ENCODE assay signal across 17 cellular contexts in genomic region chr4:63563288-63564014, GRCh38.
DNase-seq lines count a peak whose midpoint lies in the region; ATAC-seq, FAIRE-seq and TF ChIP-seq lines count a peak whose summit lies in the region.
"Had no signal": no experiment of that assay in that cellular context is flagged by ENCODE, and none has a peak within 500 bp of the region (broad histone marks: within the 10 kb centered on the region; RNA-seq: fewer than 3 reads in every experiment).

No MANE protein-coding gene starts in this region.

- CTCF ChIA-PET in CD4-positive, alpha-beta memory T cell (lab: Charles Lee; ENCODE audit: partially characterized antibody), result no interaction called here

- no peak overlapping the region for H3K27ac ChIP-seq in hepatocyte
- no peak overlapping the region for H3K27ac ChIP-seq in CD4-positive, alpha-beta memory T cell (ENCODE audit: low read depth, low read length)
- H3K27ac ChIP-seq: PC-9, skin epidermis, upper lobe of right lung had no signal

- no peaks in the 10 kb centered on the region for H3K4me1 ChIP-seq in hepatocyte (ENCODE audit: insufficient read depth)
- H3K4me1 ChIP-seq in CD4-positive, alpha-beta memory T cell (ENCODE audit: insufficient read depth, low read length), result no peaks in the 10 kb centered on the region
- H3K4me1 ChIP-seq: upper lobe of right lung had no signal

- ATAC-seq in HG03066 (IDR thresholded peaks at IDR 0.05; ENCODE audit: low read depth, unreplicated experiment), result peak; percentile 73
- no peak for ATAC-seq in stimulated activated memory B cell treated with anti-CD40 and anti-IgM and Interleukin-4, amounts not matched to agents 10 μg/mL and 1 μg/mL and 100 μg/mL, for 72 hours
- ATAC-seq: upper lobe of right lung had no signal

- no peak overlapping the region for H2AFZ ChIP-seq in hepatocyte
- H2AFZ ChIP-seq: PC-9 had no signal

- 51% methylated on average over 4 of the region's 4 CpGs for WGBS in hepatocyte (ENCODE audit: low lambda C conversion rate, missing lambda C conversion rate)

- no peaks in the 10 kb centered on the region for H4K20me1 ChIP-seq in hepatocyte (ENCODE audit: insufficient read depth, poor library complexity, severe bottlenecking)

- no peaks in the 10 kb centered on the region for H3K79me2 ChIP-seq in hepatocyte

- H3K36me3 ChIP-seq in hepatocyte (replicated peaks; ENCODE audit: insufficient read depth, low read depth), result no peaks in the 10 kb centered on the region
- no peaks in the 10 kb centered on the region for H3K36me3 ChIP-seq in CD4-positive, alpha-beta memory T cell (ENCODE audit: insufficient read depth, low read length)
- H3K36me3 ChIP-seq: upper lobe of right lung had no signal

- no peaks in the 10 kb centered on the region for H3K4me1 Mint-ChIP-seq in stimulated activated memory B cell treated with anti-CD40 and anti-IgM and Interleukin-4, amounts not matched to agents 10 μg/mL and 1 μg/mL and 100 μg/mL, for 72 hours
- H3K4me1 Mint-ChIP-seq in CD4-positive, alpha-beta memory T cell, result no peaks in the 10 kb centered on the region
- H3K4me1 Mint-ChIP-seq: B cell had no signal

- no peak for FAIRE-seq in D721Med (lab: Jason Lieb, UNC)
- FAIRE-seq: endometrium, TTC549 had no signal

- POLR2A ChIA-PET in CD4-positive, alpha-beta memory T cell (lab: Charles Lee; ENCODE audit: partially characterized antibody), result no interaction called here

- intact Hi-C loops in CD4-positive, alpha-beta memory T cell (cut with micrococcal nuclease), result no loop called here
- intact Hi-C loops in posterior vena cava (cut with DNase I), result no loop called here

- no peak overlapping the region for H3K4me3 ChIP-seq in hepatocyte
- H3K4me3 ChIP-seq in CD4-positive, alpha-beta memory T cell (ENCODE audit: low read length in 2 of 2), result no peak overlapping the region
- H3K4me3 ChIP-seq: PC-9, skin epidermis, upper lobe of right lung had no signal

- H3K9me2 ChIP-seq in hepatocyte (replicated peaks; ENCODE audit: insufficient read depth), result no peaks in the 10 kb centered on the region

- H3K9me3 Mint-ChIP-seq in stimulated activated memory B cell treated with anti-CD40 and anti-IgM and Interleukin-4, amounts not matched to agents 10 μg/mL and 1 μg/mL and 100 μg/mL, for 72 hours, result peaks cover 11% of the 10 kb centered on the region
- H3K9me3 Mint-ChIP-seq in CD4-positive, alpha-beta memory T cell, result peaks cover 1 to 26% (median 16%) of the 10 kb centered on the region in 8 donors

- H3K4me2 ChIP-seq in hepatocyte, result no peak overlapping the region
- H3K4me2 ChIP-seq: PC-9 had no signal

- TF ChIP-seq CTCF in D721Med (IDR thresholded peaks at IDR 0.05; ENCODE audit: insufficient read depth, missing control alignments) (peak; percentile 23), hepatocyte (IDR thresholded peaks at IDR 0.05; ENCODE audit: poor library complexity) (peak; percentile 52)

- no peaks in the 10 kb centered on the region for H3K9me3 ChIP-seq in hepatocyte (ENCODE audit: low read depth)
- no peaks in the 10 kb centered on the region for H3K9me3 ChIP-seq in CD4-positive, alpha-beta memory T cell (ENCODE audit: control insufficient read depth in 1 of 2, low read length in 2 of 2)
- H3K9me3 ChIP-seq: upper lobe of right lung had no signal

- no peaks in the 10 kb centered on the region for H3K27me3 ChIP-seq in hepatocyte
- no peaks in the 10 kb centered on the region for H3K27me3 ChIP-seq in CD4-positive, alpha-beta memory T cell (ENCODE audit: insufficient read depth, low read length)
- H3K27me3 ChIP-seq: upper lobe of right lung had no signal

- H3K27ac Mint-ChIP-seq in stimulated activated memory B cell treated with anti-CD40 and anti-IgM and Interleukin-4, amounts not matched to agents 10 μg/mL and 1 μg/mL and 100 μg/mL, for 72 hours, result no peak overlapping the region
- no peak overlapping the region for H3K27ac Mint-ChIP-seq in CD4-positive, alpha-beta memory T cell
- H3K27ac Mint-ChIP-seq: B cell had no signal

- no peak overlapping the region for H3K4me3 Mint-ChIP-seq in stimulated activated memory B cell treated with anti-CD40 and anti-IgM and Interleukin-4, amounts not matched to agents 10 μg/mL and 1 μg/mL and 100 μg/mL, for 72 hours
- H3K4me3 Mint-ChIP-seq in CD4-positive, alpha-beta memory T cell, result no peak overlapping the region
- H3K4me3 Mint-ChIP-seq: B cell had no signal

- H3K27me3 Mint-ChIP-seq in stimulated activated memory B cell treated with anti-CD40 and anti-IgM and Interleukin-4, amounts not matched to agents 10 μg/mL and 1 μg/mL and 100 μg/mL, for 72 hours, result no peaks in the 10 kb centered on the region
- no peaks in the 10 kb centered on the region for H3K27me3 Mint-ChIP-seq in CD4-positive, alpha-beta memory T cell
- H3K27me3 Mint-ChIP-seq: B cell had no signal

- H3K36me3 Mint-ChIP-seq in stimulated activated memory B cell treated with anti-CD40 and anti-IgM and Interleukin-4, amounts not matched to agents 10 μg/mL and 1 μg/mL and 100 μg/mL, for 72 hours, result no peaks in the 10 kb centered on the region
- no peaks in the 10 kb centered on the region for H3K36me3 Mint-ChIP-seq in CD4-positive, alpha-beta memory T cell

- DNase-seq in D721Med (ENCODE audit: insufficient read length, low spot score) (no peak), NCI-H748 (lab: John Stamatoyannopoulos, UW; ENCODE audit: unreplicated experiment) (peak; percentile 31), hepatocyte (ENCODE audit: low spot score) (peak; percentile 14), posterior vena cava (ENCODE audit: low spot score) (no peak), SKM-1 (lab: John Stamatoyannopoulos, UW; ENCODE audit: unreplicated experiment) (no peak)
- no peak for DNase-seq in CD4-positive, alpha-beta memory T cell
- DNase-seq: activated T-cell treated with anti-CD3 and anti-CD28 coated beads for 4 hours, aorta, NCI-H1436, PC-9, upper lobe of right lung had no signal

Comparison
In these comparisons a context has a peak if more than half of its experiments do, and no peak if none do; other contexts are left out.
1. DNase-seq: peak in NCI-H748 (single experiment) and hepatocyte (single experiment); none in D721Med (single experiment), CD4-positive, alpha-beta memory T cell (0 of 5), posterior vena cava (single experiment) and SKM-1 (single experiment).